In the genomic region with DNA sequence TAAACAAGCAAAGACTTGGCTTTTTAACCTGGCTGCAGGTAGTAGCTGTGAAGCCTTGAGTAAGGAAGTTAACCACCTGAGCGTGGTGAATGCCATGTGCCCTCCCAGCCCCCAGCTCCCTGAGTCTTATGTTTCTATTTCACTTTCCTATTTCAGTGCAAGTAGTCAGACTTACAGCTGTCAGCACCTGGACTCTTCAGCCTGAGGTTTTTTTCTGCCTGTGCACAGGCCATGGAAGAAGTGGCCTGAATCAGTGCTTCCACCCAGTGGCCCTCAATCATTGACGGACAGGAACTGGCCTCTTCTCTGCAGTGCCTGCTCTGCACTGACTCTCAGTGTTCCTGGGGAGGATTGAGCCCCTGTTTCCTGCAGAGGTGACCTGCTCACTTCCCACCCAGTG, we compare ENCODE assay signal across 15 cellular contexts.
A peak's percentile ranks its signal among the peaks of the same experiment; 100 is the strongest.
DNase-seq lines count a peak whose midpoint lies in the region; ATAC-seq and TF ChIP-seq lines count a peak whose summit lies in the region.
"Had no signal": no experiment of that assay in that cellular context is flagged by ENCODE, and none has a peak within 500 bp of the region (broad histone marks: within the 10 kb centered on the region; RNA-seq: fewer than 3 reads in every experiment).

No MANE protein-coding gene starts in this region.

- H3K9me3 ChIP-seq in right atrium auricular region, result no peaks in the 10 kb centered on the region
- H3K9me3 ChIP-seq: breast epithelium had no signal

- no peaks in the 10 kb centered on the region for H3K36me3 ChIP-seq in right atrium auricular region
- H3K36me3 ChIP-seq: breast epithelium had no signal

- peak in 1 of 2 donors; percentile 13 for TF ChIP-seq CTCF in right atrium auricular region (IDR thresholded peaks at IDR 0.05)

- H3K27ac ChIP-seq in right atrium auricular region, result no peak overlapping the region
- H3K27ac ChIP-seq: breast epithelium, GM23248 had no signal

- no peaks in the 10 kb centered on the region for H3K27me3 ChIP-seq in right atrium auricular region
- H3K27me3 ChIP-seq: breast epithelium had no signal

- peak; percentile 32 for DNase-seq in left kidney (ENCODE audit: low read depth, low spot score)
- no peak for DNase-seq in activated naive CD4-positive, alpha-beta T cell treated with anti-CD3 and anti-CD28 coated beads, Interleukin-2, amount 50 U/mL, for 16 hours
- no peak for DNase-seq in right atrium auricular region (ENCODE audit: low spot score)
- DNase-seq in cerebellar cortex (ENCODE audit: low spot score), result no peak
- DNase-seq: activated naive CD4-positive, alpha-beta T cell treated with anti-CD3 and anti-CD28 coated beads, Interleukin-2, amount 10 ng/mL, durations not matched to agents 7 days and 5 days; CD4-positive, alpha-beta T cell; GM23248; midbrain; occipital lobe had no signal

- H3K4me1 ChIP-seq in right atrium auricular region, result no peaks in the 10 kb centered on the region
- H3K4me1 ChIP-seq: breast epithelium had no signal

- H3K4me3 ChIP-seq in right atrium auricular region, result no peak overlapping the region
- H3K4me3 ChIP-seq: breast epithelium, GM23248, smooth muscle cell had no signal

- ATAC-seq in GM18867 (IDR thresholded peaks at IDR 0.05; ENCODE audit: unreplicated experiment), result peak; percentile 90
- ATAC-seq in GM21619 (IDR thresholded peaks at IDR 0.05; ENCODE audit: unreplicated experiment), result peak; percentile 60
- peak; percentile 61 for ATAC-seq in HG03442 (IDR thresholded peaks at IDR 0.05; ENCODE audit: unreplicated experiment)
- ATAC-seq: WTC11 had no signal
